In the genomic region with DNA sequence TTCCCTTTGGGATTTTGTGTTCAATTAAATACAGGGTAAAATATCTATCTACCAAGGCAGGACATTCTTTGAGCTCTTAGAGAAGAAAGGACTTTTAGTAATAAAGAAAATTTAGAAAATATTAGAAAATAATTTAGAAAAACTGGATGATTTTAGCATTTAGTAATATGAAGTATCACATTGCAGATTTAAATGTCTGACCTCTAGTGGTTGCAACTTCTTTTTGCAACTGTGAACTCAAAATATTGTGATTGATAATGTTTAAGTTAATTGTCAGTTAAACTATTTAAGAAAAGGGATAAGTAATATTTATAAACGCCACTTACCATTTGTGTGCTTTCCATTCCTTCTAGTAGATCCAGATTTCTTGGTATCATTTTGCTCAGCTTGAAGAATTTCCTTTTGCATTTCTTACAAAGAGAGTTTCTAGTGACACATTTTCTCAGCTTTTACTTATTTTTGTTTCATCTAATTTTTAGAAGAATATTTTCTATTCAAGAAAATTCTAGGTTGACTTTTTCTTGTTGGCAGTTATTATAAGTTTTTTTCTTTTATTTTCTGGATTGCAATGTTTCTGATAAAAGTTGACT, we compare ENCODE assay signal across 13 cellular contexts. TPM values are rescaled to one million over a fixed set of nuclear protein-coding genes. Genes with fewer than 3 reads are reported as not detected.
DNase-seq lines count a peak whose midpoint lies in the region; ATAC-seq, FAIRE-seq and TF ChIP-seq lines count a peak whose summit lies in the region.
"Had no signal": no experiment of that assay in that cellular context is flagged by ENCODE, and none has a peak within 500 bp of the region (broad histone marks: within the 10 kb centered on the region; RNA-seq: fewer than 3 reads in every experiment).

No MANE protein-coding gene starts in this region.

- H3K9me3 ChIP-seq in keratinocyte (ENCODE audit: control insufficient read depth, low read depth, low read length), result no peaks in the 10 kb centered on the region
- H3K9me3 ChIP-seq: transverse colon had no signal

- H3K27me3 Mint-ChIP-seq in HFFc6 (ENCODE audit: insufficient read depth), result peaks cover 3% of the 10 kb centered on the region; the same call in 1 of the 2 replicates

- no peaks in the 10 kb centered on the region for H3K9me1 ChIP-seq in keratinocyte (ENCODE audit: control insufficient read depth, extremely low read depth, insufficient read depth, low read length)

- H3K9ac ChIP-seq in keratinocyte (ENCODE audit: control insufficient read depth, extremely low read depth, insufficient read depth, low read length), result no peak overlapping the region

- no peaks in the 10 kb centered on the region for H3K9me3 Mint-ChIP-seq in HFFc6

- no peak overlapping the region for H3K4me3 Mint-ChIP-seq in HFFc6

- H3K4me3 ChIP-seq in AG10803 (ENCODE audit: low read length), result no peak overlapping the region
- H3K4me3 ChIP-seq in astrocyte of the cerebellum (ENCODE audit: low read depth, low read length), result no peak overlapping the region
- H3K4me3 ChIP-seq in keratinocyte (ENCODE audit: control insufficient read depth in 2 of 3, extremely low read depth in 1 of 3, insufficient read depth in 2 of 3, low read depth in 1 of 3, low read length in 3 of 3), result no peak overlapping the region
- H3K4me3 ChIP-seq: transverse colon had no signal

- H2AFZ ChIP-seq in keratinocyte (ENCODE audit: control insufficient read depth, low read length), result no peak overlapping the region

- no peak overlapping the region for H3K4me2 ChIP-seq in keratinocyte (ENCODE audit: control insufficient read depth, extremely low read depth, insufficient read depth, low read depth, low read length)

- TF ChIP-seq CTCF in AG10803 (conservative IDR thresholded peaks at IDR 0.05; ENCODE audit: low read length), result peak; percentile 64
- peak; percentile 88 for TF ChIP-seq CTCF in HFFc6 (IDR thresholded peaks at IDR 0.05)
- TF ChIP-seq CTCF in astrocyte of the cerebellum (IDR thresholded peaks at IDR 0.05; ENCODE audit: low read depth, low read length, missing control alignments), result peak; percentile 32
- peak in 2 of 3 experiments; percentile 29 to 30 for TF ChIP-seq CTCF in keratinocyte (optimal IDR thresholded peaks at IDR 0.05 in 1 of 3, IDR thresholded peaks at IDR 0.05 in 1 of 3, conservative IDR thresholded peaks at IDR 0.05 in 1 of 3; ENCODE audit: extremely low read depth in 1 of 3, insufficient read depth in 2 of 3, low read length in 3 of 3)

- H3K36me3 Mint-ChIP-seq in HFFc6 (ENCODE audit: low read depth), result 0 out of 2 replicates have a peak, but pooled peaks cover 5% of the 10 kb centered on the region

- no peaks in the 10 kb centered on the region for H3K36me3 ChIP-seq in keratinocyte (ENCODE audit: control insufficient read depth in 2 of 2, extremely low read depth in 1 of 2, insufficient read depth in 2 of 2, low read length in 2 of 2)
- H3K36me3 ChIP-seq: transverse colon had no signal

- dilution Hi-C loops in keratinocyte (cut with MboI; ENCODE audit: extremely low pct_ligation_motif_present, low sequenced_read_pairs), result no loop called here

- no peak overlapping the region for H3K27ac ChIP-seq in keratinocyte (ENCODE audit: control insufficient read depth, insufficient read depth, low read length)
- H3K27ac ChIP-seq: transverse colon had no signal

- in situ Hi-C loops in astrocyte of the cerebellum (cut with HindIII; ENCODE audit: low sequenced_read_pairs), result no loop called here

- H3K4me1 Mint-ChIP-seq in HFFc6 (ENCODE audit: low read depth), result peaks cover 17% of the 10 kb centered on the region

- no peaks in the 10 kb centered on the region for H4K20me1 ChIP-seq in keratinocyte (ENCODE audit: control insufficient read depth, extremely low read depth, insufficient read depth, low read length)

- H3K79me2 ChIP-seq in keratinocyte (ENCODE audit: control insufficient read depth, insufficient read depth, low read length), result no peaks in the 10 kb centered on the region

- no peak for ATAC-seq in HG03571 (IDR thresholded peaks at IDR 0.05; ENCODE audit: unreplicated experiment)
- ATAC-seq: sciatic nerve had no signal

- no peak overlapping the region for H3K27ac Mint-ChIP-seq in HFFc6

- no peak for FAIRE-seq in keratinocyte (lab: Jason Lieb, UNC)
- FAIRE-seq: GM18507 had no signal

- no peaks in the 10 kb centered on the region for H3K4me1 ChIP-seq in keratinocyte (ENCODE audit: control insufficient read depth, extremely low read depth, insufficient read depth, low read length)
- H3K4me1 ChIP-seq: transverse colon had no signal

- no peaks in the 10 kb centered on the region for H3K27me3 ChIP-seq in keratinocyte (ENCODE audit: control insufficient read depth, extremely low read depth, insufficient read depth, low read length)
- H3K27me3 ChIP-seq: transverse colon had no signal

- DNase-seq in AG10803 (ENCODE audit: low read depth) (no peak), HFFc6 (no peak), astrocyte of the cerebellum (ENCODE audit: low read depth) (no peak), keratinocyte (ENCODE audit: low read depth, low spot score) (no peak), HUDEP-2 (lab: John Stamatoyannopoulos, UW; ENCODE audit: unreplicated experiment in 76 of 76) (no peak), AG08396 (ENCODE audit: low spot score) (no peak), T-helper 9 cell (no peak)
- DNase-seq: Calu3, NCI-H187, transverse colon had no signal

RNA-seq across cellular contexts. Expression of gene POSTN, which starts 10.3 kb away (rescaled TPM):
- total RNA-seq in HFFc6 (2021; fragmentation: NEBNext Ultra II Directional; extraction: Animal tissue kit (Norgen Biotek cat#: 25700)), result 100 to 1,000 TPM in 2 of 6 experiments, 10 to 100 TPM in 4; 20.5 to 220 (median 23.5) TPM
- polyA plus RNA-seq in keratinocyte, result 13.4 to 82.4 TPM (median 31.8 TPM) in 3 replicates
- 7.2 TPM for polyA plus RNA-seq in keratinocyte (2011; ENCODE audit: low read depth)
- polyA plus RNA-seq in keratinocyte (2011; cell fraction: cytosol; rRNA removed), result 14.6 and 15.1 TPM in 2 replicates
- polyA plus RNA-seq in keratinocyte (2011; cell fraction: nucleus; rRNA removed), result 92.6 and 114 TPM in 2 replicates
- polyA plus RNA-seq in keratinocyte (2012; ENCODE audit: low replicate concordance), result 2.6 and 23.6 TPM in 2 replicates
- 6.6 to 53.1 TPM (median 16.5 TPM) in 3 replicates for polyA minus RNA-seq in keratinocyte
- polyA minus RNA-seq in keratinocyte (2011; cell fraction: cytosol; rRNA and poly(A)+ RNA removed), result 26.7 TPM
- polyA minus RNA-seq in keratinocyte (2011; cell fraction: nucleus; rRNA and poly(A)+ RNA removed), result 57.1 and 168 TPM in 2 replicates
- total RNA-seq: Calu3 had no signal

Comparison
In these comparisons a context has a peak if more than half of its experiments do, and no peak if none do; other contexts are left out.
1. CTCF ChIP-seq: peak in every context shown above with its lines; median percentile 88 in HFFc6; 64 in AG10803; 32 in astrocyte of the cerebellum; 30 in keratinocyte.